ENCODE assay signal across 15 cellular contexts in genomic region chr6:137494967-137495595, GRCh38. TPM values are rescaled to one million over a fixed set of nuclear protein-coding genes. Genes with fewer than 3 reads are reported as not detected.
DNase-seq lines count a peak whose midpoint lies in the region; ATAC-seq, FAIRE-seq and TF ChIP-seq lines count a peak whose summit lies in the region.
"Had no signal": no experiment of that assay in that cellular context is flagged by ENCODE, and none has a peak within 500 bp of the region (broad histone marks: within the 10 kb centered on the region; RNA-seq: fewer than 3 reads in every experiment).

No MANE protein-coding gene starts in this region.

- no peak for TF ChIP-seq POLR2A in GM12892 (IDR thresholded peaks at IDR 0.05; ENCODE audit: low read depth, low read length)

- intact Hi-C loops in CD14-positive monocyte (cut with micrococcal nuclease): no loop called here

- no peak for FAIRE-seq in GM12892 (lab: Jason Lieb, UNC)
- FAIRE-seq: GM18507 had no signal

- no peak for TF ChIP-seq CTCF in GM20000 (IDR thresholded peaks at IDR 0.05; ENCODE audit: extremely low read depth, missing control alignments)
- no peak for TF ChIP-seq CTCF in CD14-positive monocyte (IDR thresholded peaks at IDR 0.05)

- H3K27ac Mint-ChIP-seq in central memory CD8-positive, alpha-beta T cell (ENCODE audit: low read depth): no peak overlapping the region
- peak overlapping the region in 1 of 2 donors; percentile 29 for H3K27ac Mint-ChIP-seq in natural killer cell treated with Interleukin-12 subunit alpha and Interleukin-12 subunit beta and Interleukin-15 and Interleukin-18, amount 100 ng/mL, for 72 hours
- no peak overlapping the region for H3K27ac Mint-ChIP-seq in CD14-positive monocyte

- ATAC-seq in central memory CD8-positive, alpha-beta T cell (replicated peaks; ENCODE audit: extremely low read depth, poor library complexity, severe bottlenecking): no peak
- no peak for ATAC-seq in natural killer cell treated with Interleukin-12 subunit alpha and Interleukin-12 subunit beta and Interleukin-15 and Interleukin-18, amount 100 ng/mL, for 72 hours
- ATAC-seq: foreskin keratinocyte had no signal

- peaks cover 93% of the 10 kb centered on the region for H3K27me3 Mint-ChIP-seq in central memory CD8-positive, alpha-beta T cell
- peaks cover 55 to 79% of the 10 kb centered on the region in 2 donors for H3K27me3 Mint-ChIP-seq in natural killer cell treated with Interleukin-12 subunit alpha and Interleukin-12 subunit beta and Interleukin-15 and Interleukin-18, amount 100 ng/mL, for 72 hours
- H3K27me3 Mint-ChIP-seq in CD14-positive monocyte (ENCODE audit: low read depth in 3 of 3): peaks cover 93 to 98% (median 95%) of the 10 kb centered on the region in 3 donors

- peaks cover 18% of the 10 kb centered on the region for H3K36me3 Mint-ChIP-seq in central memory CD8-positive, alpha-beta T cell (ENCODE audit: insufficient read depth)
- H3K36me3 Mint-ChIP-seq in natural killer cell treated with Interleukin-12 subunit alpha and Interleukin-12 subunit beta and Interleukin-15 and Interleukin-18, amount 100 ng/mL, for 72 hours: peaks cover 10% of the 10 kb centered on the region
- H3K36me3 Mint-ChIP-seq in CD14-positive monocyte: peaks cover 0 to 5% of the 10 kb centered on the region in 2 donors

- peaks cover 46% of the 10 kb centered on the region for H3K4me1 Mint-ChIP-seq in central memory CD8-positive, alpha-beta T cell
- H3K4me1 Mint-ChIP-seq in natural killer cell treated with Interleukin-12 subunit alpha and Interleukin-12 subunit beta and Interleukin-15 and Interleukin-18, amount 100 ng/mL, for 72 hours (ENCODE audit: low read depth in 2 of 2): peaks cover 31 to 41% of the 10 kb centered on the region in 2 donors
- peaks cover 37% of the 10 kb centered on the region for H3K4me1 Mint-ChIP-seq in CD14-positive monocyte

- H3K9me3 Mint-ChIP-seq in central memory CD8-positive, alpha-beta T cell: peaks cover 4% of the 10 kb centered on the region
- H3K9me3 Mint-ChIP-seq in natural killer cell treated with Interleukin-12 subunit alpha and Interleukin-12 subunit beta and Interleukin-15 and Interleukin-18, amount 100 ng/mL, for 72 hours: no peaks in the 10 kb centered on the region
- peaks cover 0 to 38% (median 11%) of the 10 kb centered on the region in 7 donors for H3K9me3 Mint-ChIP-seq in CD14-positive monocyte

- DNase-seq in DMS53 (lab: John Stamatoyannopoulos, UW) (peak; percentile 41), DMS53 treated with DMSO at 0.1 percent for 48 hours (lab: John Stamatoyannopoulos, UW; ENCODE audit: unreplicated experiment) (no peak), GM20000 (ENCODE audit: low spot score) (peak; percentile 39), CD14-positive monocyte (ENCODE audit: low spot score) (no peak), dermis blood vessel endothelial cell (no peak), GM12892 (ENCODE audit: insufficient read length) (no peak)
- DNase-seq in central memory CD8-positive, alpha-beta T cell (ENCODE audit: low spot score in 2 of 2): no peak
- DNase-seq in natural killer cell treated with Interleukin-12 subunit alpha and Interleukin-12 subunit beta and Interleukin-15 and Interleukin-18, amount 100 ng/mL, for 72 hours (ENCODE audit: low spot score): no peak
- DNase-seq: colonic mucosa, DMS79, foreskin keratinocyte, NCI-H2227 treated with DMSO at 0.1 percent for 48 hours had no signal

- H3K4me3 Mint-ChIP-seq in central memory CD8-positive, alpha-beta T cell: peak overlapping the region; percentile 54
- H3K4me3 Mint-ChIP-seq in natural killer cell treated with Interleukin-12 subunit alpha and Interleukin-12 subunit beta and Interleukin-15 and Interleukin-18, amount 100 ng/mL, for 72 hours: peak overlapping the region; percentile 81
- H3K4me3 Mint-ChIP-seq in CD14-positive monocyte: peak overlapping the region in 1 of 2 donors; percentile 89

RNA-seq across cellular contexts. Expression of gene OLIG3, which starts 0.9 kb away (rescaled TPM):
- under 1 TPM in 1 of 2 donors, not detected in 1; 0.81 TPM for total RNA-seq in natural killer cell treated with Interleukin-12 subunit alpha and Interleukin-12 subunit beta and Interleukin-15 and Interleukin-18, amount 100 ng/mL, for 72 hours
- polyA plus RNA-seq in CD14-positive monocyte: not detected
- not detected in 2 replicates for total RNA-seq in dermis blood vessel endothelial cell
- not detected for polyA plus RNA-seq in GM12892 (2012; ENCODE audit: missing spikeins)
- total RNA-seq: colonic mucosa, foreskin keratinocyte, LHCN-M2, posterior vena cava had no signal
- polyA plus RNA-seq: foreskin keratinocyte had no signal

Comparison
In these comparisons a context has a peak if more than half of its experiments do, and no peak if none do; other contexts are left out.
1. DNase-seq: peak in DMS53 (single experiment) and GM20000 (single experiment); none in DMS53 treated with DMSO at 0.1 percent for 48 hours (single experiment), central memory CD8-positive, alpha-beta T cell (0 of 2), natural killer cell treated with Interleukin-12 subunit alpha and Interleukin-12 subunit beta and Interleukin-15 and Interleukin-18, amount 100 ng/mL, for 72 hours (single experiment), CD14-positive monocyte (single experiment), dermis blood vessel endothelial cell (single experiment) and GM12892 (single experiment).